ENCODE assay signal across 11 cellular contexts in genomic region chr7:100568176-100568935, GRCh38. TPM values are rescaled to one million over a fixed set of nuclear protein-coding genes. Genes with fewer than 3 reads are reported as not detected.
DNase-seq lines count a peak whose midpoint lies in the region; ATAC-seq and TF ChIP-seq lines count a peak whose summit lies in the region.
"Had no signal": no experiment of that assay in that cellular context is flagged by ENCODE, and none has a peak within 500 bp of the region (broad histone marks: within the 10 kb centered on the region; RNA-seq: fewer than 3 reads in every experiment).

No MANE protein-coding gene starts in this region.

- H3K4me3 ChIP-seq in mucosa of rectum (ENCODE audit: low read length in 2 of 2) = no peak overlapping the region

- DNase-seq in CD14-positive monocyte (ENCODE audit: low spot score) (no peak), NCI-H1694 (lab: John Stamatoyannopoulos, UW) (no peak), NCI-H2107 (lab: John Stamatoyannopoulos, UW) (no peak)
- no peak for DNase-seq in activated naive CD8-positive, alpha-beta T cell treated with anti-CD3 and anti-CD28 coated beads, Interleukin-2, amount 10 ng/mL, durations not matched to agents 7 days and 5 days
- DNase-seq: activated CD4-positive, CD25-positive, alpha-beta regulatory T cell; hippocampal formation; NCI-H226 had no signal

- H3K9me3 ChIP-seq in mucosa of rectum (ENCODE audit: control insufficient read depth in 2 of 2, low read length in 2 of 2) = no peaks in the 10 kb centered on the region

- POLR2A ChIA-PET in activated naive CD8-positive, alpha-beta T cell treated with anti-CD3 and anti-CD28 coated beads, Interleukin-2, amount 10 ng/mL, durations not matched to agents 7 days and 5 days (lab: Charles Lee) = interaction anchor here (1.1 to 7.3 kb wide), 6 partner anchors 17 to 137 kb away, joined by 3 to 89 read pairs (median 4); partner anchors contain the start of genes FBXO24, LRCH4 and POP7

- no peak overlapping the region for H3K27ac Mint-ChIP-seq in CD14-positive monocyte
- peak overlapping the region; percentile 78 for H3K27ac Mint-ChIP-seq in activated naive CD8-positive, alpha-beta T cell treated with anti-CD3 and anti-CD28 coated beads, Interleukin-2, amount 10 ng/mL, durations not matched to agents 7 days and 5 days

- peaks cover 40% of the 10 kb centered on the region for H3K4me1 Mint-ChIP-seq in CD14-positive monocyte
- H3K4me1 Mint-ChIP-seq in activated naive CD8-positive, alpha-beta T cell treated with anti-CD3 and anti-CD28 coated beads, Interleukin-2, amount 10 ng/mL, durations not matched to agents 7 days and 5 days = peaks cover 33% of the 10 kb centered on the region

- peaks cover 0 to 17% (median 3%) of the 10 kb centered on the region in 7 donors for H3K9me3 Mint-ChIP-seq in CD14-positive monocyte
- no peaks in the 10 kb centered on the region for H3K9me3 Mint-ChIP-seq in activated naive CD8-positive, alpha-beta T cell treated with anti-CD3 and anti-CD28 coated beads, Interleukin-2, amount 10 ng/mL, durations not matched to agents 7 days and 5 days

- H3K36me3 Mint-ChIP-seq in CD14-positive monocyte = peaks cover 13 to 32% of the 10 kb centered on the region in 2 donors
- H3K36me3 Mint-ChIP-seq in activated naive CD8-positive, alpha-beta T cell treated with anti-CD3 and anti-CD28 coated beads, Interleukin-2, amount 10 ng/mL, durations not matched to agents 7 days and 5 days = peaks cover 8% of the 10 kb centered on the region

- no peak overlapping the region for H3K9ac ChIP-seq in mucosa of rectum (ENCODE audit: low read depth in 1 of 2, low read length in 2 of 2)

- TF ChIP-seq CTCF in CD14-positive monocyte (IDR thresholded peaks at IDR 0.05) = no peak

- peaks cover 28 to 49% (median 39%) of the 10 kb centered on the region in 3 donors for H3K27me3 Mint-ChIP-seq in CD14-positive monocyte (ENCODE audit: low read depth in 3 of 3)
- no peaks in the 10 kb centered on the region for H3K27me3 Mint-ChIP-seq in activated naive CD8-positive, alpha-beta T cell treated with anti-CD3 and anti-CD28 coated beads, Interleukin-2, amount 10 ng/mL, durations not matched to agents 7 days and 5 days

- intact Hi-C loops in CD14-positive monocyte (cut with micrococcal nuclease) = no loop called here

- H3K4me3 Mint-ChIP-seq in CD14-positive monocyte = peak overlapping the region; percentile 12 to 77
- H3K4me3 Mint-ChIP-seq in activated naive CD8-positive, alpha-beta T cell treated with anti-CD3 and anti-CD28 coated beads, Interleukin-2, amount 10 ng/mL, durations not matched to agents 7 days and 5 days = peak overlapping the region; percentile 13

- peak overlapping the region; percentile 1 to 38 for H3K27ac ChIP-seq in mucosa of rectum (ENCODE audit: low read depth in 2 of 2, low read length in 2 of 2)

- TF ChIP-seq POLR2A in GM19193 (IDR thresholded peaks at IDR 0.05; ENCODE audit: extremely low read depth, insufficient read depth, insufficient read length) = peak; percentile 25

- ATAC-seq in activated naive CD8-positive, alpha-beta T cell treated with anti-CD3 and anti-CD28 coated beads, Interleukin-2, amount 10 ng/mL, durations not matched to agents 7 days and 5 days (ENCODE audit: low read depth) = no peak
- ATAC-seq in HG03571 (IDR thresholded peaks at IDR 0.05; ENCODE audit: unreplicated experiment) = no peak
- ATAC-seq in HG03520 (IDR thresholded peaks at IDR 0.05; ENCODE audit: unreplicated experiment) = no peak

- no peaks in the 10 kb centered on the region for H3K27me3 ChIP-seq in mucosa of rectum (ENCODE audit: control insufficient read depth in 2 of 2, insufficient read depth in 2 of 2, low read length in 2 of 2)

- peaks cover 22 to 25% of the 10 kb centered on the region in 2 donors for H3K4me1 ChIP-seq in mucosa of rectum (ENCODE audit: control insufficient read depth in 2 of 2, insufficient read depth in 2 of 2, low read length in 2 of 2)

- H3K36me3 ChIP-seq in mucosa of rectum (ENCODE audit: control insufficient read depth in 2 of 2, insufficient read depth in 2 of 2, low read length in 2 of 2) = peaks cover 3 to 7% of the 10 kb centered on the region in 2 donors

RNA-seq across cellular contexts. Expression of gene SAP25, which starts 5.3 kb away (rescaled TPM):
- not detected for polyA plus RNA-seq in CD14-positive monocyte
- total RNA-seq in activated naive CD8-positive, alpha-beta T cell treated with anti-CD3 and anti-CD28 coated beads, Interleukin-2, amount 10 ng/mL, durations not matched to agents 7 days and 5 days = 10 to 100 TPM; 54.3 to 57.6 TPM

RNA-seq across cellular contexts. Expression of gene LRCH4, which starts 17.6 kb away (rescaled TPM):
- 100 to 1,000 TPM; 132 to 134 TPM for polyA plus RNA-seq in CD14-positive monocyte
- total RNA-seq in activated naive CD8-positive, alpha-beta T cell treated with anti-CD3 and anti-CD28 coated beads, Interleukin-2, amount 10 ng/mL, durations not matched to agents 7 days and 5 days = 100 to 1,000 TPM; 239 to 258 TPM

RNA-seq across cellular contexts. Expression of gene FBXO24, which starts 17.8 kb away (rescaled TPM):
- polyA plus RNA-seq in CD14-positive monocyte = under 1 TPM; 0.42 to 0.69 TPM
- 1 to 10 TPM; 1.1 to 1.2 TPM for total RNA-seq in activated naive CD8-positive, alpha-beta T cell treated with anti-CD3 and anti-CD28 coated beads, Interleukin-2, amount 10 ng/mL, durations not matched to agents 7 days and 5 days

RNA-seq across cellular contexts. Expression of gene AGFG2, which starts 29.4 kb away (rescaled TPM):
- 1 to 10 TPM; 1.3 to 1.8 TPM for polyA plus RNA-seq in CD14-positive monocyte
- total RNA-seq in activated naive CD8-positive, alpha-beta T cell treated with anti-CD3 and anti-CD28 coated beads, Interleukin-2, amount 10 ng/mL, durations not matched to agents 7 days and 5 days = 10 to 100 TPM; 51.6 to 54.7 TPM

RNA-seq across cellular contexts. Expression of gene PCOLCE, which starts 33.8 kb away (rescaled TPM):
- polyA plus RNA-seq in CD14-positive monocyte = under 1 TPM; 0.18 to 0.58 TPM
- 10 to 100 TPM; 14.4 to 16.4 TPM for total RNA-seq in activated naive CD8-positive, alpha-beta T cell treated with anti-CD3 and anti-CD28 coated beads, Interleukin-2, amount 10 ng/mL, durations not matched to agents 7 days and 5 days
